In genomic region chr14:75702606-75703261, GRCh38 we compare ENCODE assay signal across 12 cellular contexts. TPM values are rescaled to one million over a fixed set of nuclear protein-coding genes. Genes with fewer than 3 reads are reported as not detected.
A peak's percentile ranks its signal among the peaks of the same experiment; 100 is the strongest.
DNase-seq lines count a peak whose midpoint lies in the region; ATAC-seq and TF ChIP-seq lines count a peak whose summit lies in the region.
"Had no signal": no experiment of that assay in that cellular context is flagged by ENCODE, and none has a peak within 500 bp of the region (broad histone marks: within the 10 kb centered on the region; RNA-seq: fewer than 3 reads in every experiment).

No MANE protein-coding gene starts in this region.

- DNase-seq in GM23248 = peak; percentile 33
- no peak for DNase-seq in coronary artery (ENCODE audit: low spot score)
- DNase-seq in smooth muscle cell of the brain vasculature (ENCODE audit: low read depth, low spot score) = peak; percentile 62
- DNase-seq in NCI-H1092 treated with DMSO at 0.1 percent for 48 hours (lab: John Stamatoyannopoulos, UW) = no peak
- no peak for DNase-seq in NCI-H1092 (lab: John Stamatoyannopoulos, UW)
- DNase-seq in GM23338 (ENCODE audit: low spot score) = no peak
- DNase-seq in activated CD4-positive, alpha-beta memory T cell treated with anti-CD3 and anti-CD28 coated beads, Interleukin-2, amount 10 ng/mL, durations not matched to agents 7 days and 5 days = no peak
- DNase-seq: AML-193, NCI-H345, nephron progenitor cell, small intestine had no signal

- H3K4me1 Mint-ChIP-seq in GM23338 = no peaks in the 10 kb centered on the region
- no peaks in the 10 kb centered on the region for H3K4me1 Mint-ChIP-seq in activated CD4-positive, alpha-beta memory T cell treated with anti-CD3 and anti-CD28 coated beads, Interleukin-2, amount 10 ng/mL, durations not matched to agents 7 days and 5 days
- H3K4me1 Mint-ChIP-seq: nephron progenitor cell had no signal

- H4K20me1 ChIP-seq in GM23248 (ENCODE audit: insufficient read depth) (no peaks in the 10 kb centered on the region), GM23338 (replicated peaks; ENCODE audit: insufficient read depth) (0 out of 2 replicates have a peak, but pooled peaks cover 4% of the 10 kb centered on the region)

- POLR2A ChIA-PET in activated CD4-positive, alpha-beta memory T cell treated with anti-CD3 and anti-CD28 coated beads, Interleukin-2, amount 10 ng/mL, durations not matched to agents 7 days and 5 days (lab: Charles Lee) = no interaction called here

- WGBS in GM23248 (ENCODE audit: low coverage in 1 of 2, low lambda C conversion rate in 2 of 2, missing lambda C conversion rate in 2 of 2), 2 experiments = 46 to 61% methylated on average over 4 of the region's 4 CpGs

- in situ Hi-C loops in GM23248 (cut with MboI) = loop anchor here (25.0 kb wide), 1 partner anchor 685 kb away; the partner anchor contains the start of gene ESRRB

- H3K9me2 ChIP-seq in GM23248 (ENCODE audit: insufficient read depth) = no peaks in the 10 kb centered on the region
- H3K9me2 ChIP-seq in GM23338 (ENCODE audit: insufficient read depth) = no peaks in the 10 kb centered on the region

- H3K27me3 Mint-ChIP-seq in GM23338 (ENCODE audit: insufficient read depth, low read depth, poor library complexity) = no peaks in the 10 kb centered on the region
- no peaks in the 10 kb centered on the region for H3K27me3 Mint-ChIP-seq in activated CD4-positive, alpha-beta memory T cell treated with anti-CD3 and anti-CD28 coated beads, Interleukin-2, amount 10 ng/mL, durations not matched to agents 7 days and 5 days

- TF ChIP-seq CTCF in coronary artery (IDR thresholded peaks at IDR 0.05) = no peak
- TF ChIP-seq CTCF in GM23338 (conservative IDR thresholded peaks at IDR 0.05; ENCODE audit: low read depth in 2 of 2) = no peak

- no peaks in the 10 kb centered on the region for H3K79me2 ChIP-seq in GM23248 (ENCODE audit: insufficient read depth)
- no peaks in the 10 kb centered on the region for H3K79me2 ChIP-seq in GM23338 (replicated peaks; ENCODE audit: insufficient read depth)

- H3K9me3 ChIP-seq in GM23248 (ENCODE audit: low read depth) (no peaks in the 10 kb centered on the region), iPS-20b (ENCODE audit: insufficient read depth, low read depth, low read length) (no peaks in the 10 kb centered on the region)

- no peak; the same call in 2 of the 3 replicates for ATAC-seq in GM23338

- H3K36me3 Mint-ChIP-seq in GM23338 (ENCODE audit: low read depth) = peaks cover 19% of the 10 kb centered on the region
- H3K36me3 Mint-ChIP-seq in activated CD4-positive, alpha-beta memory T cell treated with anti-CD3 and anti-CD28 coated beads, Interleukin-2, amount 10 ng/mL, durations not matched to agents 7 days and 5 days (ENCODE audit: low read depth) = peaks cover 21% of the 10 kb centered on the region

- H3K4me3 Mint-ChIP-seq in GM23338 = no peak overlapping the region
- H3K4me3 Mint-ChIP-seq in activated CD4-positive, alpha-beta memory T cell treated with anti-CD3 and anti-CD28 coated beads, Interleukin-2, amount 10 ng/mL, durations not matched to agents 7 days and 5 days = no peak overlapping the region
- H3K4me3 Mint-ChIP-seq: nephron progenitor cell had no signal

- H3K27me3 ChIP-seq in GM23248 (replicated peaks; ENCODE audit: insufficient read depth) = no peaks in the 10 kb centered on the region
- H3K27me3 ChIP-seq in iPS-20b (ENCODE audit: insufficient read depth, low read length) = no peaks in the 10 kb centered on the region
- H3K27me3 ChIP-seq in GM23338 (ENCODE audit: insufficient read depth) = no peaks in the 10 kb centered on the region

- CTCF ChIA-PET in activated CD4-positive, alpha-beta memory T cell treated with anti-CD3 and anti-CD28 coated beads, Interleukin-2, amount 10 ng/mL, durations not matched to agents 7 days and 5 days (lab: Charles Lee) = interaction anchor here (1.2 to 1.9 kb wide), 3 partner anchors 8 to 279 kb away, joined by 3 to 5 read pairs (median 5); partner anchors contain the start of gene TGFB3

- peaks cover 8% of the 10 kb centered on the region; the same call in 1 of the 2 replicates for H3K36me3 ChIP-seq in GM23248 (ENCODE audit: low read depth)
- H3K36me3 ChIP-seq in iPS-20b (ENCODE audit: insufficient read depth, low read depth, low read length) = peaks cover 72% of the 10 kb centered on the region
- peaks cover 7% of the 10 kb centered on the region for H3K36me3 ChIP-seq in GM23338 (ENCODE audit: insufficient read depth)

- H2AFZ ChIP-seq in GM23248 = no peak overlapping the region
- H2AFZ ChIP-seq in GM23338 = no peak overlapping the region

- H3K4me1 ChIP-seq in GM23248 (ENCODE audit: insufficient read depth) (peaks cover 7% of the 10 kb centered on the region; the same call in 1 of the 2 replicates), iPS-20b (ENCODE audit: insufficient read depth, low read length) (no peaks in the 10 kb centered on the region), GM23338 (ENCODE audit: insufficient read depth) (no peaks in the 10 kb centered on the region)

- H3K27ac Mint-ChIP-seq in GM23338 = no peak overlapping the region
- no peak overlapping the region for H3K27ac Mint-ChIP-seq in activated CD4-positive, alpha-beta memory T cell treated with anti-CD3 and anti-CD28 coated beads, Interleukin-2, amount 10 ng/mL, durations not matched to agents 7 days and 5 days
- H3K27ac Mint-ChIP-seq: nephron progenitor cell had no signal

- H3K4me3 ChIP-seq in GM23248 = no peak overlapping the region
- no peak overlapping the region for H3K4me3 ChIP-seq in coronary artery
- H3K4me3 ChIP-seq in iPS-20b (ENCODE audit: low read length) = no peak overlapping the region
- H3K4me3 ChIP-seq in GM23338 = no peak overlapping the region

- H3K9me3 Mint-ChIP-seq in GM23338 = no peaks in the 10 kb centered on the region
- H3K9me3 Mint-ChIP-seq in activated CD4-positive, alpha-beta memory T cell treated with anti-CD3 and anti-CD28 coated beads, Interleukin-2, amount 10 ng/mL, durations not matched to agents 7 days and 5 days = no peaks in the 10 kb centered on the region

- H3K27ac ChIP-seq in GM23248 (no peak overlapping the region), coronary artery (peak overlapping the region; percentile 68 to 79), iPS-20b (ENCODE audit: low read length) (no peak overlapping the region), GM23338 (ENCODE audit: low read depth) (no peak overlapping the region)

- H3K9ac ChIP-seq in GM23248 = no peak overlapping the region
- H3K9ac ChIP-seq in iPS-20b (ENCODE audit: low read depth, low read length) = peak overlapping the region; percentile 12; the same call in 1 of the 2 replicates

- peaks cover 11% of the 10 kb centered on the region; the same call in 1 of the 2 replicates for H3F3A ChIP-seq in GM23248 (ENCODE audit: insufficient read depth)
- no peaks in the 10 kb centered on the region for H3F3A ChIP-seq in GM23338 (replicated peaks; ENCODE audit: low read depth)

- H3K4me2 ChIP-seq in GM23248 (ENCODE audit: unreplicated experiment) = no peak overlapping the region
- no peak overlapping the region for H3K4me2 ChIP-seq in GM23338

TF ChIP-seq in GM23338, 12 proteins besides CTCF, POLR2A, EP300 and RAD21:
- TF ChIP-seq ZNF331 (CRISPR knock-in tag; IDR thresholded peaks at IDR 0.05; ENCODE audit: low read depth) (no peak), NANOG (IDR thresholded peaks at IDR 0.05; ENCODE audit: borderline replicate concordance) (no peak)

RNA-seq across cellular contexts. Expression of gene TTLL5, which starts 41.7 kb away (rescaled TPM):
- total RNA-seq in GM23248 (2014; rRNA removed; shearing (Covaris generic)) = 14.8 and 17.8 TPM in 2 replicates
- polyA plus RNA-seq in GM23248 (2016; fragmentation: Nextera tagmentation; extraction: Ambion mirVana) (14.3 and 14.6 TPM in 2 replicates), GM23338 (2016; fragmentation: Nextera tagmentation; extraction: Ambion mirVana) (24.5 and 33.5 TPM in 2 replicates)
- total RNA-seq in GM23338 (2014; rRNA removed; shearing (Covaris generic)) = 34.2 and 35.4 TPM in 2 replicates
- 10 to 100 TPM; 30.6 to 33.1 TPM for total RNA-seq in activated CD4-positive, alpha-beta memory T cell treated with anti-CD3 and anti-CD28 coated beads, Interleukin-2, amount 10 ng/mL, durations not matched to agents 7 days and 5 days

RNA-seq across cellular contexts. Expression of gene ERG28, which starts 42.1 kb away (rescaled TPM):
- 6.6 and 8.9 TPM in 2 replicates for total RNA-seq in GM23248 (2014; rRNA removed; shearing (Covaris generic))
- polyA plus RNA-seq in GM23248 (2016; fragmentation: Nextera tagmentation; extraction: Ambion mirVana) (21.4 and 22.2 TPM in 2 replicates), GM23338 (2016; fragmentation: Nextera tagmentation; extraction: Ambion mirVana) (88.9 and 95.1 TPM in 2 replicates)
- total RNA-seq in GM23338 (2014; rRNA removed; shearing (Covaris generic)) = 27.1 and 27.9 TPM in 2 replicates
- total RNA-seq in activated CD4-positive, alpha-beta memory T cell treated with anti-CD3 and anti-CD28 coated beads, Interleukin-2, amount 10 ng/mL, durations not matched to agents 7 days and 5 days = 10 to 100 TPM; 26.9 to 29.4 TPM

Comparison
In these comparisons a context has a peak if more than half of its experiments do, and no peak if none do; other contexts are left out.
1. DNase-seq: peak in GM23248 (single experiment) and smooth muscle cell of the brain vasculature (single experiment); none in coronary artery (single experiment), NCI-H1092 treated with DMSO at 0.1 percent for 48 hours (single experiment), NCI-H1092 (single experiment), GM23338 (single experiment) and activated CD4-positive, alpha-beta memory T cell treated with anti-CD3 and anti-CD28 coated beads, Interleukin-2, amount 10 ng/mL, durations not matched to agents 7 days and 5 days (single experiment).
2. H3K27ac ChIP-seq: peak in coronary artery (2 of 2); none in GM23248 (single experiment), iPS-20b (single experiment) and GM23338 (single experiment).